Comparison of ENCODE assay signal across 17 cellular contexts in the genomic region with DNA sequence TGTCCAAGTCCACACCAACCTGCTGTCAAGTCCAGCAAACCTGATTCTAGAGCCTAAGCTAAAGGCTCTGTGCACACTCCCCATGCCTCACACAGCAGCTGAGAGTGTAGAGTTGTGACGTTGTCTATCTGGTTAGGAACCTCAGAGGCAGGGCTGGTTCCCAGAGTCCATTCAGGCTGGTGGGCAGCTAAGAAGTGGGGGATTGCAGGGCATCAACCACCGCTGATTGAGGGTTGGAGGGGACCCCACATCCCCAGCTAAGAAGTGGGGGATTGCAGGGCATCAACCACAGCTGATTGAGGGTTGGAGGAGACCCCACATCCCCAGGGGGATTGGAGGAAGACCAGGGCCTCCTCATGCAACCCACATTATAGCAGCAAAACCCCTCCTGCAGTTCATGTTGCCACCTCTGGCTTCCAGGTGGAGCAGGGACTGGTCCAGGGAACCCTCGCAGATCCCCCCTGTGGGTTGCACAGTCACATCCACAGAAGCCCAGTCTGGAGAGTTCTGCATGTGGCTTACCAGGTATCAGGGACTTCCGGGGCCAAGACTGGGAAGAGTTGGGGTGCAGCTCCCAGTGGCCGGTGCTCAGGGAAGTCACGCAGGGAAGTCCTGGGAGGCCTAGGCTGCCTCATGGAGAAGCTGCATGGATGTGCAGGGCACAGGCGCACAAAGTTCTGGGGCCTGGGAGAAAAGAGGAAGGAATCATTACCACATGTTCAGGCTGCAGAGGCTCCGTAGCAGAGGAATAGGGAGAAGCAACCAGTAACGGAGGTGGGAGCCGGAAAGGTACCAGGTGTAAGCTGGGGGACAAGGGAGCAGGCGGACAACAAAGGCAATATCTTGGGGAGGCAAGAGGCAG.
"Had no signal": no experiment of that assay in that cellular context is flagged by ENCODE, and none has a peak within 500 bp of the region (broad histone marks: within the 10 kb centered on the region; RNA-seq: fewer than 3 reads in every experiment).

No MANE protein-coding gene starts in this region.

- H3K9me3 Mint-ChIP-seq: activated T-helper 17 cell treated with anti-CD3 and anti-CD28 coated beads, Interleukin-2, amount 50 U/mL, for 72 hours had no signal

- H3K4me1 Mint-ChIP-seq: activated T-helper 17 cell treated with anti-CD3 and anti-CD28 coated beads, Interleukin-2, amount 50 U/mL, for 72 hours had no signal

- H3K27ac ChIP-seq: cardiac muscle cell, neutrophil, parathyroid adenoma, tibial nerve had no signal

- ATAC-seq: activated CD4-positive, CD25-positive, alpha-beta regulatory T cell treated with anti-CD3 and anti-CD28 coated beads, Interleukin-2, amount 50 U/mL, for 24 hours; activated T-helper 17 cell treated with anti-CD3 and anti-CD28 coated beads, Interleukin-2, amount 50 U/mL, for 72 hours; left lobe of liver had no signal

- H3K9me3 ChIP-seq: neutrophil, tibial nerve had no signal

- H3K4me3 Mint-ChIP-seq: activated T-helper 17 cell treated with anti-CD3 and anti-CD28 coated beads, Interleukin-2, amount 50 U/mL, for 72 hours; naive B cell had no signal

- DNase-seq: activated CD4-positive, alpha-beta T cell treated with anti-CD3 and anti-CD28 coated beads, Interleukin-2, amount 50 U/mL, for 1 hour; activated CD8-positive, alpha-beta memory T cell treated with anti-CD3 and anti-CD28 coated beads for 24 hours; activated naive CD4-positive, alpha-beta T cell treated with anti-CD3 and anti-CD28 coated beads, Interleukin-2, amount 50 U/mL, for 16 hours; activated T-cell treated with anti-CD3 and anti-CD28 coated beads for 4 hours; naive B cell; small intestine; stimulated activated CD4-positive, alpha-beta T cell treated with anti-CD3 and anti-CD28 coated beads, Interleukin-4, amount 100 ng/mL, for 4 hours; stimulated activated CD8-positive, alpha-beta memory T cell treated with anti-CD3 and anti-CD28 coated beads, Interleukin-4, amount 100 ng/mL, for 48 hours; stimulated activated naive CD4-positive, alpha-beta T cell treated with Interleukin-2 at 50 U/mL for 16 hours; substantia nigra had no signal

- H3K4me1 ChIP-seq: parathyroid adenoma, tibial nerve had no signal

- H3K27ac Mint-ChIP-seq: activated T-helper 17 cell treated with anti-CD3 and anti-CD28 coated beads, Interleukin-2, amount 50 U/mL, for 72 hours; naive B cell had no signal

- H3K9ac ChIP-seq: parathyroid adenoma had no signal

- H3K27me3 ChIP-seq: tibial nerve had no signal

- H2AFZ ChIP-seq: parathyroid adenoma had no signal

- H3K4me3 ChIP-seq: cardiac muscle cell, tibial nerve had no signal

- H3K36me3 ChIP-seq: cardiac muscle cell, neutrophil, tibial nerve had no signal

- H3K79me2 ChIP-seq: parathyroid adenoma had no signal

- H3K36me3 Mint-ChIP-seq: naive B cell had no signal
